In the genomic region with DNA sequence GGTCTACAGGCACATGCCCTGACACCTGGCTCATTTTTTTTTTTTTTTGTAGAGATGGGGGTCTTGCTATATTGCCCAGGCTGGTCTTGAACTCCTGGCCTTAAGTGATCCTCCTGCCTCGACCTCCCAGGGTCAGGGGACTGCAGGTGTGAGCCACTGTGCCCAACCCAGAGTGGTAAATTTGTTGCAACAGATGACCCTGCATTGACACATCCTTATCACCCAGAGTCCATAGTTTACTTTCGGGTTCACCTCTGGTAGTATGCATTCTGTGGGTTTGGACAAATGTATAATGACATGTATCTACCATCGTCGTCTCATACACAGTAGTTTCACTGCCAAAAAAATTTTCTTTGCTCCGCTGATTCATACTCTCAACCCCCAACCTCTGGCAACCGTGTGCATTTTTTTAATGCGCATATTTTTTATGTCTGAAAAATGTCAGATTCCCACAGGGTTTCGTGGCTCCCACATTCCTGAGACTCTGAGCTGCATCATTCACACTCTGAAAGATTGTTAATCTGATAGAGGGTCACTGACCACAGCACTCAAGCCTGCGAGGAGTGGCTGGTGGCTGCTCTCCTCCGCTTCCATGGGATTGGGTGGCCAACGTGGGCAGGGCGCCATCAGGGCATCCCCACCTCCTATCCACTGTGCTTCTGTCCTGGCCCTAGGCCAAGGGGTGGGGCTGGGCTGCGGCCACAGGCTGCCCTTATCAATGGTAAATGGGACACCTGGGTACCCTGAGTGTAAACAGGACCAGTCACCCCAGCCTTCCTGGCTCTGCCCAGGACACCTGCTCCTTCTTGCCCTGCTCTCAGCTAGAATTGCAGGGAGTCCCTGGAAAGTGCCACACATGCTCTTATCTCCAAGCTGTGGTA, we compare ENCODE assay signal across 8 cellular contexts. TPM values are rescaled to one million over a fixed set of nuclear protein-coding genes. Genes with fewer than 3 reads are reported as not detected.
DNase-seq lines count a peak whose midpoint lies in the region; ATAC-seq, FAIRE-seq and TF ChIP-seq lines count a peak whose summit lies in the region.

No MANE protein-coding gene starts in this region.

- peaks cover 40% of the 10 kb centered on the region for H3K4me1 Mint-ChIP-seq in mesothelial cell of epicardium
- no peaks in the 10 kb centered on the region for H3K4me1 Mint-ChIP-seq in stimulated activated effector memory CD8-positive, alpha-beta T cell treated with anti-CD3 and anti-CD28 coated beads, Interleukin-12 subunit alpha, Interleukin-12 subunit beta, amount 100 ng/mL, for 72 hours

- no peak for TF ChIP-seq CTCF in AG04450 (IDR thresholded peaks at IDR 0.05; ENCODE audit: low read depth, low read length)
- no peak for TF ChIP-seq CTCF in bronchial epithelial cell (IDR thresholded peaks at IDR 0.05; ENCODE audit: insufficient read depth, low read length, severe bottlenecking)
- no peak for TF ChIP-seq CTCF in mesothelial cell of epicardium (IDR thresholded peaks at IDR 0.05; ENCODE audit: unreplicated experiment)

- ATAC-seq in GM18909 (IDR thresholded peaks at IDR 0.05; ENCODE audit: poor library complexity, unreplicated experiment): no peak
- no peak for ATAC-seq in GM18861 (IDR thresholded peaks at IDR 0.05; ENCODE audit: unreplicated experiment)
- ATAC-seq in HG02642 (IDR thresholded peaks at IDR 0.05; ENCODE audit: poor library complexity, unreplicated experiment): no peak
- ATAC-seq in stimulated activated effector memory CD8-positive, alpha-beta T cell treated with anti-CD3 and anti-CD28 coated beads, Interleukin-12 subunit alpha, Interleukin-12 subunit beta, amount 100 ng/mL, for 72 hours: no peak

- no peak for FAIRE-seq in bronchial epithelial cell (lab: Jason Lieb, UNC)

- CTCF ChIA-PET in AG04450 (lab: Charles Lee): interaction anchor here (0.9 to 1.1 kb wide), 2 partner anchors 11 to 58 kb away, joined by 3 read pairs; no protein-coding TSS in a partner anchor

- peaks cover 4% of the 10 kb centered on the region for H3K36me3 Mint-ChIP-seq in mesothelial cell of epicardium
- H3K36me3 Mint-ChIP-seq in stimulated activated effector memory CD8-positive, alpha-beta T cell treated with anti-CD3 and anti-CD28 coated beads, Interleukin-12 subunit alpha, Interleukin-12 subunit beta, amount 100 ng/mL, for 72 hours: no peaks in the 10 kb centered on the region

- H3K4me3 ChIP-seq in AG04450 (ENCODE audit: low read depth, low read length) (no peak overlapping the region), bronchial epithelial cell (ENCODE audit: low read depth, low read length) (no peak overlapping the region)

- H3K36me3 ChIP-seq in bronchial epithelial cell (ENCODE audit: control insufficient read depth, insufficient read depth, low read length): peaks cover 10% of the 10 kb centered on the region

- DNase-seq in AG04450 (ENCODE audit: low read depth, low spot score) (peak; percentile 85), NCI-H1105 (lab: John Stamatoyannopoulos, UW) (peak; percentile 16), bronchial epithelial cell (ENCODE audit: low read depth) (peak; percentile 85), mesothelial cell of epicardium (ENCODE audit: low spot score in 2 of 2, unreplicated experiment in 2 of 2) (no peak)
- no peak for DNase-seq in stimulated activated effector memory CD8-positive, alpha-beta T cell treated with anti-CD3 and anti-CD28 coated beads, Interleukin-12 subunit alpha, Interleukin-12 subunit beta, amount 100 ng/mL, for 72 hours (ENCODE audit: low spot score in 2 of 2)

- no peak overlapping the region for H3K4me3 Mint-ChIP-seq in mesothelial cell of epicardium
- no peak overlapping the region for H3K4me3 Mint-ChIP-seq in stimulated activated effector memory CD8-positive, alpha-beta T cell treated with anti-CD3 and anti-CD28 coated beads, Interleukin-12 subunit alpha, Interleukin-12 subunit beta, amount 100 ng/mL, for 72 hours

- peak overlapping the region; percentile 94 for H3K27ac ChIP-seq in AG04450 (ENCODE audit: low read depth, low read length)

- no peaks in the 10 kb centered on the region for H3K9me3 Mint-ChIP-seq in mesothelial cell of epicardium
- H3K9me3 Mint-ChIP-seq in stimulated activated effector memory CD8-positive, alpha-beta T cell treated with anti-CD3 and anti-CD28 coated beads, Interleukin-12 subunit alpha, Interleukin-12 subunit beta, amount 100 ng/mL, for 72 hours: no peaks in the 10 kb centered on the region

- no peaks in the 10 kb centered on the region for H3K27me3 Mint-ChIP-seq in mesothelial cell of epicardium (ENCODE audit: low read depth)

- peak overlapping the region; percentile 70 for H3K27ac Mint-ChIP-seq in mesothelial cell of epicardium
- no peak overlapping the region for H3K27ac Mint-ChIP-seq in stimulated activated effector memory CD8-positive, alpha-beta T cell treated with anti-CD3 and anti-CD28 coated beads, Interleukin-12 subunit alpha, Interleukin-12 subunit beta, amount 100 ng/mL, for 72 hours

- POLR2A ChIA-PET in AG04450 (lab: Yijun Ruan, JAX): interaction anchor here (0.6 to 1.3 kb wide), 5 partner anchors 20 to 67 kb away, joined by 3 to 10 read pairs (median 5); no protein-coding TSS in a partner anchor

- no peaks in the 10 kb centered on the region for H3K27me3 ChIP-seq in AG04450 (ENCODE audit: control insufficient read depth, insufficient read depth, low read length)
- H3K27me3 ChIP-seq in bronchial epithelial cell (ENCODE audit: control insufficient read depth, insufficient read depth, low read length): no peaks in the 10 kb centered on the region

- no peaks in the 10 kb centered on the region for H3K9me3 ChIP-seq in AG04450 (ENCODE audit: control insufficient read depth, insufficient read depth, low read length)

RNA-seq across cellular contexts. Expression of a gene that starts 9.6 kb away (rescaled TPM):
- polyA plus RNA-seq in AG04450 (2011; rRNA removed): 52.2 and 63.2 TPM in 2 replicates
- 69.4 and 93.7 TPM in 2 replicates for polyA minus RNA-seq in AG04450 (2011; rRNA and poly(A)+ RNA removed)
- total RNA-seq in bronchial epithelial cell (17.1 and 33.3 TPM in 2 replicates), mesothelial cell of epicardium (129 to 132 TPM (median 132 TPM) in 3 replicates)

Comparison
In these comparisons a context has a peak if more than half of its experiments do, and no peak if none do; other contexts are left out.
1. DNase-seq: peak in AG04450 (single experiment), NCI-H1105 (single experiment) and bronchial epithelial cell (single experiment); none in mesothelial cell of epicardium (0 of 2) and stimulated activated effector memory CD8-positive, alpha-beta T cell treated with anti-CD3 and anti-CD28 coated beads, Interleukin-12 subunit alpha, Interleukin-12 subunit beta, amount 100 ng/mL, for 72 hours (0 of 2).